Comparison of ENCODE assay signal across 38 cellular contexts in the genomic region with DNA sequence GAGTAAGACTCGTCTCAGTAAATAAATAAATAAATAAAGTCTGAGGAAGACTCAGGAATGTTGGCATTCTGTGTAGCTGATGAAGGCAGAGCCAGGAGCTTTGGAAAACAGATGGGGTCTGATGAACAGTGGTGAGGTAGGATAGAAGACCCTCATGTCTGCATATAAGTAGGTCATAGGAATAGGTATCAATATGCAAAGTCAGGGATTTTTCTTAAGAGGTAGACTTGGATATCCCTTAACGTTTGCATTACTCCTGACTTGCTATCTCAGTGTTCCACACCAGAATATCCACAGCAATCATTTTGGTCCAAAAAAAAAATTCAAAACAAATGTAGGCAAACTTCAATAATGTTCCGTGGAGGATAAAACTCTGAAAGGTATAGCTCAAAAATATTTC. TPM values are rescaled to one million over a fixed set of nuclear protein-coding genes. Genes with fewer than 3 reads are reported as not detected.
"Had no signal": no experiment of that assay in that cellular context is flagged by ENCODE, and none has a peak within 500 bp of the region (broad histone marks: within the 10 kb centered on the region; RNA-seq: fewer than 3 reads in every experiment).

No MANE protein-coding gene starts in this region.

- H3K36me3 ChIP-seq: MG63 had no signal

- DNase-seq: Karpas-422, Kasumi-1, MG63, MM.1S, MV-4-11, NCI-H1048, NCI-H1092, NCI-H1092 treated with DMSO at 0.1 percent for 48 hours, NCI-H1105, NCI-H1105 treated with DMSO at 0.1 percent for 48 hours, NCI-H1417, NCI-H1417 treated with DMSO at 0.1 percent for 48 hours, NCI-H1436, NCI-H1436 treated with DMSO at 0.1 percent for 48 hours, NCI-H146, NCI-H1694, NCI-H1694 treated with DMSO at 0.1 percent for 48 hours, NCI-H187, NCI-H187 treated with DMSO at 0.1 percent for 48 hours, NCI-H1930, NCI-H2029, NCI-H2029 treated with DMSO at 0.1 percent for 48 hours, NCI-H2081, NCI-H2081 treated with DMSO at 0.1 percent for 48 hours, NCI-H2107, NCI-H2171, NCI-H2171 treated with DMSO at 0.1 percent for 48 hours, NCI-H2227 treated with DMSO at 0.1 percent for 48 hours, NCI-H226, NCI-H345, NCI-H446, NCI-H446 treated with DMSO at 0.1 percent for 48 hours, NCI-H510A, NCI-H510A treated with DMSO at 0.1 percent for 48 hours had no signal

- H3K9me3 ChIP-seq: MG63 had no signal

- H3K4me3 ChIP-seq: MG63 had no signal

- H3K27me3 ChIP-seq: MG63 had no signal

RNA-seq across cellular contexts. Expression of a gene that starts 56.8 kb away (rescaled TPM):
- total RNA-seq: LHCN-M2, M059J, MCF 10A, NCI-H460 had no signal
